ENCODE assay signal across 8 cellular contexts in the genomic region with DNA sequence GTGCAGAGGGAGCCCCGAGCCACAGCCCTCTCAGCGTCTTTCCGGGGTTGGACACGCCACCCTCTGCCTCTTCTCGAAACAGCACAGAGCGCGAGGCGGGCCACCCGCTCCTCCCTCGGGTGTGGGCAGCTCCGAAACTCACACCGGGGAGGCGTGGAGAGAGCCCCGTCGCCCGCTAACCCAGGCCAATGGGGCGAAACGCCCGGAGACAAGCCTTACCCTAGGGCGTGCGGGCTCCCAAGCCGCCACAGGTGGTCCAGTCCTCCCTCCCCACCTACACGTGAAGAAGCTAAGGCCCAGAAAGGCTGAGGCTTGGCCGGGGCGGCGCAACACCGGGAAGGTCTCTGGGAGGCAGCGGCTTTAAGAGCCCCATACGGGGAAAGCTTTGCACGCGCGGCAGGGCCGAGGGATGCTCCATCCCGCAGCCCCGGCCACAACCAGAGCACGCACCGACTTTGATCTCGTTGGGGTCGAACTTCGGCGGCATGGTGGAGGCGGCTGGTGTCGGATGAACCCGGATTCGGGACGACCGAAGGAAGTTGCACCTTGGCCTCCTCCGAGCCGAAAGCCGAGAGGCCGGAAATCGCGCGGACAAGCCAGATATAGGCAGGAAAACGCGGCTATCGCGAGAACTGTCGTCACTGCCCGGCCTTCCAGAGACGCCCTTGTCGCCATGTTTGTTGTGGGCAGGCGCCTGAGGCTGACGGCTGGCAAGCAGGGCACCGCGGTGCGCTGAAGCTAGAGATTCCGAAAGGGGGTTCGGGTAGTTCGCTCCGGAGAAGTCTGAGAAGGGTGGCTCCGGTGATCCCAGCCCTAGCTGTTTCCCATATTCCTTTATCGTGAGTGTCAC. TPM values are rescaled to one million over a fixed set of nuclear protein-coding genes. Genes with fewer than 3 reads are reported as not detected.
DNase-seq lines count a peak whose midpoint lies in the region; ATAC-seq and TF ChIP-seq lines count a peak whose summit lies in the region.

A gene (plus strand): TSS at position 680 of the 850 bp plus-strand sequence. CDS start 3,018 bp downstream, outside the sequence.
A gene (minus strand): TSS at position 576 of the 850 bp plus-strand sequence. CDS start 89 bp downstream, at position 487.

- DNase-seq in DMS114 treated with DMSO at 0.1 percent for 48 hours (lab: John Stamatoyannopoulos, UW; ENCODE audit: unreplicated experiment) (peak; percentile 78), OCI-M2 (lab: John Stamatoyannopoulos, UW; ENCODE audit: unreplicated experiment) (peak; percentile 77), activated T-cell treated with anti-CD3 and anti-CD28 coated beads for 4 hours (peak; percentile 100), epithelial cell of esophagus (ENCODE audit: low read depth) (peak; percentile 92), mucosa of descending colon (peak; percentile 97 to 99 (median 99))
- DNase-seq in stimulated activated CD8-positive, alpha-beta memory T cell treated with anti-CD3 and anti-CD28 coated beads, Interleukin-4, amount 100 ng/mL, for 1 hour (ENCODE audit: low read depth in 2 of 2, low spot score in 1 of 2): peak; percentile 98 to 99

- intact Hi-C loops in mucosa of descending colon (cut with DNase I, micrococcal nuclease): no loop called here

- TF ChIP-seq EP300 in Ishikawa (IDR thresholded peaks at IDR 0.05; ENCODE audit: borderline replicate concordance): 0 out of 2 replicates have a peak, but pooled peaks have one; percentile 6

- peaks cover 5% of the 10 kb centered on the region for H3K36me3 ChIP-seq in mucosa of descending colon (ENCODE audit: low read depth)

- H3K9me3 ChIP-seq in mucosa of descending colon: no peaks in the 10 kb centered on the region

- H3K4me1 ChIP-seq in mucosa of descending colon (ENCODE audit: low read depth): peaks cover 26% of the 10 kb centered on the region

- TF ChIP-seq CTCF in epithelial cell of esophagus (IDR thresholded peaks at IDR 0.05; ENCODE audit: insufficient read depth, low read depth, low read length, missing control alignments) (no peak), mucosa of descending colon (IDR thresholded peaks at IDR 0.05) (no peak)

- TF ChIP-seq RAD21 in Ishikawa (IDR thresholded peaks at IDR 0.05; ENCODE audit: low read depth): no peak

- peak; percentile 64 for ATAC-seq in GM21529 (IDR thresholded peaks at IDR 0.05; ENCODE audit: unreplicated experiment)
- peak; percentile 86 for ATAC-seq in mucosa of descending colon

- peak within 1 kb of the TSS; percentile 82 for H3K4me3 ChIP-seq in epithelial cell of esophagus (ENCODE audit: low read length)
- peak within 1 kb of the TSS; percentile 71 for H3K4me3 ChIP-seq in mucosa of descending colon

TF ChIP-seq in Ishikawa, 13 proteins besides CTCF, POLR2A, EP300 and RAD21:
- TF ChIP-seq, protein P1, sequence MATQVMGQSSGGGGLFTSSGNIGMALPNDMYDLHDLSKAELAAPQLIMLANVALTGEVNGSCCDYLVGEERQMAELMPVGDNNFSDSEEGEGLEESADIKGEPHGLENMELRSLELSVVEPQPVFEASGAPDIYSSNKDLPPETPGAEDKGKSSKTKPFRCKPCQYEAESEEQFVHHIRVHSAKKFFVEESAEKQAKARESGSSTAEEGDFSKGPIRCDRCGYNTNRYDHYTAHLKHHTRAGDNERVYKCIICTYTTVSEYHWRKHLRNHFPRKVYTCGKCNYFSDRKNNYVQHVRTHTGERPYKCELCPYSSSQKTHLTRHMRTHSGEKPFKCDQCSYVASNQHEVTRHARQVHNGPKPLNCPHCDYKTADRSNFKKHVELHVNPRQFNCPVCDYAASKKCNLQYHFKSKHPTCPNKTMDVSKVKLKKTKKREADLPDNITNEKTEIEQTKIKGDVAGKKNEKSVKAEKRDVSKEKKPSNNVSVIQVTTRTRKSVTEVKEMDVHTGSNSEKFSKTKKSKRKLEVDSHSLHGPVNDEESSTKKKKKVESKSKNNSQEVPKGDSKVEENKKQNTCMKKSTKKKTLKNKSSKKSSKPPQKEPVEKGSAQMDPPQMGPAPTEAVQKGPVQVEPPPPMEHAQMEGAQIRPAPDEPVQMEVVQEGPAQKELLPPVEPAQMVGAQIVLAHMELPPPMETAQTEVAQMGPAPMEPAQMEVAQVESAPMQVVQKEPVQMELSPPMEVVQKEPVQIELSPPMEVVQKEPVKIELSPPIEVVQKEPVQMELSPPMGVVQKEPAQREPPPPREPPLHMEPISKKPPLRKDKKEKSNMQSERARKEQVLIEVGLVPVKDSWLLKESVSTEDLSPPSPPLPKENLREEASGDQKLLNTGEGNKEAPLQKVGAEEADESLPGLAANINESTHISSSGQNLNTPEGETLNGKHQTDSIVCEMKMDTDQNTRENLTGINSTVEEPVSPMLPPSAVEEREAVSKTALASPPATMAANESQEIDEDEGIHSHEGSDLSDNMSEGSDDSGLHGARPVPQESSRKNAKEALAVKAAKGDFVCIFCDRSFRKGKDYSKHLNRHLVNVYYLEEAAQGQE (IDR thresholded peaks at IDR 0.05; ENCODE audit: low read depth): peak; percentile 18; the same call in 1 of the 2 replicates
- TF ChIP-seq CREB1 (IDR thresholded peaks at IDR 0.05; ENCODE audit: low read depth): peak; percentile 94
- TF ChIP-seq TAF1 (IDR thresholded peaks at IDR 0.05; ENCODE audit: low read depth): peak; percentile 99
- TF ChIP-seq FOXM1 (IDR thresholded peaks at IDR 0.05; ENCODE audit: borderline replicate concordance, low read depth): no peak
- TF ChIP-seq, protein P2, sequence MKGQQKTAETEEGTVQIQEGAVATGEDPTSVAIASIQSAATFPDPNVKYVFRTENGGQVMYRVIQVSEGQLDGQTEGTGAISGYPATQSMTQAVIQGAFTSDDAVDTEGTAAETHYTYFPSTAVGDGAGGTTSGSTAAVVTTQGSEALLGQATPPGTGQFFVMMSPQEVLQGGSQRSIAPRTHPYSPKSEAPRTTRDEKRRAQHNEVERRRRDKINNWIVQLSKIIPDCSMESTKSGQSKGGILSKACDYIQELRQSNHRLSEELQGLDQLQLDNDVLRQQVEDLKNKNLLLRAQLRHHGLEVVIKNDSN (IDR thresholded peaks at IDR 0.05): peak; percentile 40
- peak; percentile 67; the same call in 1 of the 2 replicates for TF ChIP-seq TCF12 (IDR thresholded peaks at IDR 0.05; ENCODE audit: low read depth)
- peak; percentile 100 for TF ChIP-seq YY1 (IDR thresholded peaks at IDR 0.05; ENCODE audit: low read depth)
- peak; percentile 58; the same call in 1 of the 2 replicates for TF ChIP-seq TEAD4 (IDR thresholded peaks at IDR 0.05)
- TF ChIP-seq, protein P3, sequence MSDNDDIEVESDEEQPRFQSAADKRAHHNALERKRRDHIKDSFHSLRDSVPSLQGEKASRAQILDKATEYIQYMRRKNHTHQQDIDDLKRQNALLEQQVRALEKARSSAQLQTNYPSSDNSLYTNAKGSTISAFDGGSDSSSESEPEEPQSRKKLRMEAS (IDR thresholded peaks at IDR 0.05): peak; percentile 93
- TF ChIP-seq CEBPB (IDR thresholded peaks at IDR 0.05): peak; percentile 43; the same call in 1 of the 2 replicates
- peak; percentile 57 for TF ChIP-seq EGR1 (IDR thresholded peaks at IDR 0.05)
- TF ChIP-seq ZBTB7A (IDR thresholded peaks at IDR 0.05; ENCODE audit: low read depth): no peak
- peak; percentile 45; the same call in 1 of the 2 replicates for TF ChIP-seq NFIC (IDR thresholded peaks at IDR 0.05)
TF ChIP-seq in Ishikawa: peak in this region for 11.

RNA-seq across cellular contexts. Expression of the first gene that starts in this region (rescaled TPM):
- 10 to 100 TPM; 16.8 to 29.0 (median 17.9) TPM for total RNA-seq in mucosa of descending colon

RNA-seq across cellular contexts. Expression of the second gene that starts in this region (rescaled TPM):
- total RNA-seq in mucosa of descending colon: 100 to 1,000 TPM; 726 to 998 (median 926) TPM

Comparison
In these comparisons a context has a peak if more than half of its experiments do, and no peak if none do; other contexts are left out.
1. Peak in every context shown above with its lines: DNase-seq, ATAC-seq and H3K4me3 ChIP-seq.